11 cellular contexts compared by ENCODE assay signal in the genomic region with DNA sequence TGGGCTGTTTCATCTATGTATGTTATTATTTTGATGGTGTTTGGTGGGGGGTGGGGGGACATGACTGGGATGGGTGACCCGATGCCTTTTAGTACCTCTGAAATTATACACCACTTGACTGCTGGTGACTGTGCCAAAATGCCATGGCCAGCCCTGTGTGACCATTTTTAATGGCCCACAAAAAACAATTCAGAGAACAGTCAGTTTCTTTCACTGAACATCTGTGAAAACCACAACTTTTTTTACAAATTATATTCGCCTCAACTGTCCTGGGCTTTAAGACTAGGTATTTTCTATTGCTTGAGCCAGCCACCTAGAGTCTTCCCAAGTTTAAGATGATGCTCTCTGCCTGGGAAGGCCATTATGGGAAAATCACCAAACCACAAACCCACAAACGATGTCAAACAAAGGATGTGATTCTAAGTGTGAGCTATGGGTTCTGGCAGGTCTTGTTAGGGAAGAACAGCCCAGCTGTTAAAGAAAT. TPM values are rescaled to one million over a fixed set of nuclear protein-coding genes. Genes with fewer than 3 reads are reported as not detected.
A peak's percentile ranks its signal among the peaks of the same experiment; 100 is the strongest.
DNase-seq lines count a peak whose midpoint lies in the region; ATAC-seq and TF ChIP-seq lines count a peak whose summit lies in the region.
"Had no signal": no experiment of that assay in that cellular context is flagged by ENCODE, and none has a peak within 500 bp of the region (broad histone marks: within the 10 kb centered on the region; RNA-seq: fewer than 3 reads in every experiment).

No MANE protein-coding gene starts in this region.

- no peak for ATAC-seq in HG03025 (IDR thresholded peaks at IDR 0.05; ENCODE audit: low FRiP score, unreplicated experiment)

- TF ChIP-seq CTCF in fibroblast of mammary gland (conservative IDR thresholded peaks at IDR 0.05; ENCODE audit: control insufficient read depth, insufficient read depth, low read depth, low read length) = no peak

- peak; percentile 91 for DNase-seq in GM04504 (ENCODE audit: low read depth)
- DNase-seq in RPMI7951 (ENCODE audit: low read depth) = peak; percentile 99
- DNase-seq in fibroblast of mammary gland (ENCODE audit: low read depth) = peak; percentile 89
- peak; percentile 82 for DNase-seq in stromal cell of bone marrow (ENCODE audit: low read depth)
- no peak for DNase-seq in DMS114 treated with DMSO at 0.1 percent for 48 hours (lab: John Stamatoyannopoulos, UW; ENCODE audit: unreplicated experiment)
- no peak for DNase-seq in hippocampal formation (lab: John Stamatoyannopoulos, UW)
- DNase-seq: activated CD4-positive, alpha-beta T cell treated with anti-CD3 and anti-CD28 coated beads, Interleukin-2, amount 50 U/mL, for 48 hours; midbrain; NCI-H526; retina had no signal

- no peak overlapping the region for H3K4me3 ChIP-seq in fibroblast of mammary gland (ENCODE audit: control insufficient read depth, low read depth, low read length)

RNA-seq across cellular contexts. Expression of gene FN1, which starts 33.9 kb away (rescaled TPM):
- total RNA-seq in RPMI7951 (2014; rRNA removed; shearing (Covaris generic)) = 3,411 and 3,699 TPM in 2 replicates

Comparison
In these comparisons a context has a peak if more than half of its experiments do, and no peak if none do; other contexts are left out.
1. DNase-seq: peak in GM04504 (single experiment), RPMI7951 (single experiment), fibroblast of mammary gland (single experiment) and stromal cell of bone marrow (single experiment); none in DMS114 treated with DMSO at 0.1 percent for 48 hours (single experiment) and hippocampal formation (0 of 2).